15 cellular contexts compared by ENCODE assay signal in the genomic region with DNA sequence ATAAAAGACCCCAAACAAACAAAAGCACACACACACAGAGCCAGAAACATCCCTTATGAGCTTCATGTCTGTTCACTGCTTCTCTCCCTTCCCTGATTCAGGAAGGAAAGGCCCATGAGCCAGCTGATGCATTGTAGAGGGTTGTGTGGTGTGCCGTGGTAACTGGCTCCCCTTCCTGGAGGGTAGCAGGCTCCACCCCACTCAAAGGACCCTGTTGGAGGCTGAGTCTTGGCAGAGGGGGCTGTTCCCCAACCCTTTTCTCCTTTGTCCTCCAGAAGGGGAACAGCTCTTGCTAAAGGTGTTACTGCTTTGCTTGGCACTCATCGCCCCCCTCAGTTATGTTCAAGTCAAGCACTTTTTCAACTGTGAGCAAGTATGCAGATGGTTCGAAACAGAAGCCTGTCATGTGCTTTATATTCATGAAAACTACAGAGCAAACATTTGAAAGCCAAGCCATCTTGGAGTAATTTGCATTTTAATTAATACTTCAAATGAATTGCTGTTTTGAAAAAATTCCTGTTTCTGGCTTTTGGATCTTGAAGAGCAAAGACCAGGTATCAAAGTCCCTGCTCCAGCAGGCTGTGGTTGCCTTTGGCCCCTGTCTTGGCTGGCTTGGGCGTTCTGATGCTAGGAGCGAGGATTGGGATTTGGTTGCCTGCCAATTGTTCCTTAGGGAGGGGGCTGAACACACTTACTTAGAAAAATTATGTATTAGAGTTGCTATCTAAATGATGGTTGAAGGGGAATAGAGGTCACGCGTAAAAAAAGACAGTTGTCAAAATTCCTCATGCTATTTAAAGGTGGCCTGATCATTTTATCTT.
"Had no signal": no experiment of that assay in that cellular context is flagged by ENCODE, and none has a peak within 500 bp of the region (broad histone marks: within the 10 kb centered on the region; RNA-seq: fewer than 3 reads in every experiment).

No MANE protein-coding gene starts in this region.

- H3K4me1 Mint-ChIP-seq: activated CD8-positive, alpha-beta memory T cell treated with anti-CD3 and anti-CD28 coated beads, Interleukin-2, amount 10 ng/mL, durations not matched to agents 7 days and 5 days; activated naive CD4-positive, alpha-beta T cell treated with anti-CD3 and anti-CD28 coated beads, Interleukin-2, amount 50 U/mL, for 24 hours had no signal

- ATAC-seq: activated CD8-positive, alpha-beta memory T cell treated with anti-CD3 and anti-CD28 coated beads, Interleukin-2, amount 10 ng/mL, durations not matched to agents 7 days and 5 days; effector memory CD8-positive, alpha-beta T cell; gastroesophageal sphincter; heart right ventricle; left colon; upper lobe of right lung had no signal

- H3K9me3 Mint-ChIP-seq: activated naive CD4-positive, alpha-beta T cell treated with anti-CD3 and anti-CD28 coated beads, Interleukin-2, amount 50 U/mL, for 24 hours; activated T-cell treated with anti-CD3 and anti-CD28 coated beads, Interleukin-2, amount 50 U/mL, for 24 hours; effector memory CD8-positive, alpha-beta T cell had no signal

- H3K36me3 Mint-ChIP-seq: activated CD8-positive, alpha-beta memory T cell treated with anti-CD3 and anti-CD28 coated beads, Interleukin-2, amount 10 ng/mL, durations not matched to agents 7 days and 5 days; activated naive CD4-positive, alpha-beta T cell treated with anti-CD3 and anti-CD28 coated beads, Interleukin-2, amount 50 U/mL, for 24 hours had no signal

- H3K27me3 Mint-ChIP-seq: activated CD8-positive, alpha-beta memory T cell treated with anti-CD3 and anti-CD28 coated beads, Interleukin-2, amount 10 ng/mL, durations not matched to agents 7 days and 5 days had no signal

- DNase-seq: activated CD4-positive, alpha-beta T cell treated with anti-CD3 and anti-CD28 coated beads, Interleukin-2, amount 50 U/mL, for 48 hours; activated CD8-positive, alpha-beta memory T cell treated with anti-CD3 and anti-CD28 coated beads, Interleukin-2, amount 10 ng/mL, durations not matched to agents 7 days and 5 days; activated effector memory CD4-positive, alpha-beta T cell treated with Interleukin-2 at 50 U/mL for 16 hours; activated T-cell treated with anti-CD3 and anti-CD28 coated beads, Interleukin-2, amount 50 U/mL, for 24 hours; dermis blood vessel endothelial cell; effector memory CD8-positive, alpha-beta T cell; heart right ventricle; left colon; stimulated activated CD4-positive, alpha-beta T cell treated with anti-CD3 and anti-CD28 coated beads, Interleukin-12 subunit alpha, Interleukin-12 subunit beta, amount 100 ng/mL, for 4 hours; stimulated activated CD4-positive, alpha-beta T cell treated with anti-CD3 and anti-CD28 coated beads, Interleukin-2, amount 100 ng/mL, for 24 hours; stomach; testis; upper lobe of right lung had no signal

- H3K4me3 Mint-ChIP-seq: activated CD8-positive, alpha-beta memory T cell treated with anti-CD3 and anti-CD28 coated beads, Interleukin-2, amount 10 ng/mL, durations not matched to agents 7 days and 5 days; activated naive CD4-positive, alpha-beta T cell treated with anti-CD3 and anti-CD28 coated beads, Interleukin-2, amount 50 U/mL, for 24 hours; activated T-cell treated with anti-CD3 and anti-CD28 coated beads, Interleukin-2, amount 50 U/mL, for 24 hours; effector memory CD8-positive, alpha-beta T cell had no signal

- H3K27ac Mint-ChIP-seq: activated CD8-positive, alpha-beta memory T cell treated with anti-CD3 and anti-CD28 coated beads, Interleukin-2, amount 10 ng/mL, durations not matched to agents 7 days and 5 days; activated naive CD4-positive, alpha-beta T cell treated with anti-CD3 and anti-CD28 coated beads, Interleukin-2, amount 50 U/mL, for 24 hours; activated T-cell treated with anti-CD3 and anti-CD28 coated beads, Interleukin-2, amount 50 U/mL, for 24 hours; effector memory CD8-positive, alpha-beta T cell had no signal
